ENCODE assay signal across 8 cellular contexts in genomic region chr2:131527131-131528001, GRCh38. TPM values are rescaled to one million over a fixed set of nuclear protein-coding genes. Genes with fewer than 3 reads are reported as not detected.
DNase-seq lines count a peak whose midpoint lies in the region; ATAC-seq and TF ChIP-seq lines count a peak whose summit lies in the region.
"Not testable (repeated sequence)": the region's sequence is repeated elsewhere in the genome, so short reads cannot be mapped to it uniquely, and the experiment has no call there.

TSS of gene CCDC74A (plus strand) at chr2:131527888. CDS start at chr2:131527971, 83 bp downstream.

- peak; percentile 83 for ATAC-seq in GM19455 (IDR thresholded peaks at IDR 0.05; ENCODE audit: unreplicated experiment)
- ATAC-seq in HG03442 (IDR thresholded peaks at IDR 0.05; ENCODE audit: unreplicated experiment) = peak; percentile 86
- peak; percentile 97 for ATAC-seq in left colon

- not testable (repeated sequence) for TF ChIP-seq CTCF in BJ (IDR thresholded peaks at IDR 0.05; ENCODE audit: insufficient read depth, low read depth, low read length)

- CTCF ChIA-PET in BJ (lab: Yijun Ruan, JAX) = interaction anchor here (0.6 to 2.0 kb wide), 3 partner anchors 35 to 643 kb away, joined by 3 to 6 read pairs (median 5); partner anchors contain the start of gene MZT2A

- POLR2A ChIA-PET in BJ (lab: Charles Lee) = not testable (repeated sequence)

- H3K36me3 ChIP-seq in BJ (ENCODE audit: control insufficient read depth, insufficient read depth, low read length) = not testable (repeated sequence)

- H3K4me3 ChIP-seq in BJ (ENCODE audit: low read depth, low read length) = peak within 1 kb of the TSS; percentile 40

- DNase-seq in BJ (ENCODE audit: low read depth) = not testable (repeated sequence)
- DNase-seq in NCI-H510A (lab: John Stamatoyannopoulos, UW) = peak; percentile 58
- peak; percentile 85 for DNase-seq in activated CD4-positive, alpha-beta T cell treated with anti-CD3 and anti-CD28 coated beads for 48 hours
- DNase-seq in central memory CD4-positive, alpha-beta T cell = peak; percentile 82
- DNase-seq in left colon = peak; percentile 77 to 88
- DNase-seq in stimulated activated CD4-positive, alpha-beta T cell treated with anti-CD3 and anti-CD28 coated beads, Interleukin-1b, Interleukin-23, amount 100 ng/mL, for 4 hours (ENCODE audit: low read depth in 2 of 2) = peak; percentile 67 to 72

- H3K27me3 ChIP-seq in BJ (ENCODE audit: control insufficient read depth, insufficient read depth, low read length) = not testable (repeated sequence)

- intact Hi-C loops in left colon (cut with DNase I, micrococcal nuclease) = not testable (repeated sequence)

RNA-seq across cellular contexts. Expression of gene CCDC74A, which starts in this region (rescaled TPM):
- 9.2 and 14.1 TPM in 2 replicates for polyA plus RNA-seq in BJ (2011; rRNA removed)
- polyA minus RNA-seq in BJ (2011; rRNA and poly(A)+ RNA removed) = 2.7 and 3.7 TPM in 2 replicates
- 1 to 10 TPM; 1.1 to 2.0 TPM for total RNA-seq in left colon
